8 cellular contexts compared by ENCODE assay signal in the genomic region with DNA sequence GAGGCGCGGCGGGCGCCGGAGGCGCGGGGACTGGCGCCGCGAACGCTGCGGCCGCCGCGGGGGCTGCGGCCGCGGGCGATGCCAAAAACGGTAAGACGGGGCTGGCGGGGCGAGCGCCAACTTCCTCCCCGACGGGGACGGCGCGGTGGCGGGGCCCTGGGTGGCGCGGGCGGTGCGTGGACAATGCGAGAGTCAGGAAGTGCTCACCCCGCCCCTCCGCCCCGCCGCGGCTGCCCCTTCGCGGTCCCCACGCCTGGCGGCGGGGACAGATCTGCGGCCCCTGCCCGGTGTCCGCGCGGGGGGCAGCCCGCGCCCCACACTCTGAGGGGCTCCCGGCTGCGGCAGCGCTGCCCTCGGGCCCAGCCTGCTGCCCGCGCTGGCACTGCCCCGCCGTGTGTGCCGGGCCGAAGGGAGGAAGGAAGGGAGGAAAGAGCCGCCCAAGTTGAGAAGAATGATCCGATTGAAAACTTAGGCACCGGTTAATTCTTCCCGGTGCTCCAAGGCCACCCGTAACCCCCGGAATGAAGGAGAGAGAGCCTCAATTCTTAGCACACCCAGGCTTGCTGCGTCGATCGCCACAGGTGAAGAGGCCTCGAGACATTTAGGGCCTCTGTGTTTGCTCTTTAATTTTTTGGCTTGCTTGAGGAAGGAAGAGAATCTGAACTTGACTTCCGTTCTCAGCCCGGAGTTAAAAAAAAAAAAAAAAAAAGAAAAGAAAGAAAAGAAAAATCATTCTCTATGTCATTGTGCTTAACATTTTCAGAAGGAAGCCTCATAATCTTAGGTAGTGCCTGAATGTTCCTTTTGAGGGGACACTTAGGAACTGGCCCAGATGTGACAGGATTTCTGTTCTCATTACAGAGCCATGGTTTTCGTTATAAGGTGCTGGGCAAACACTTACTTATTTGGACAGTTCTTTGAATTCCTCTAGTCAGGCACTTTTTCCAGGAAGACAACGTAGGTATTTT. TPM values are rescaled to one million over a fixed set of nuclear protein-coding genes. Genes with fewer than 3 reads are reported as not detected.
DNase-seq lines count a peak whose midpoint lies in the region; ATAC-seq, FAIRE-seq and TF ChIP-seq lines count a peak whose summit lies in the region.

No MANE protein-coding gene starts in this region.

- 7% methylated on average over 36 of the region's 76 CpGs for WGBS in HepG2 (ENCODE audit: low lambda C conversion rate)

- no peak for TF ChIP-seq EP300 in HepG2 (IDR thresholded peaks at IDR 0.05; ENCODE audit: low read depth in 2 of 2, low read length in 2 of 2)
- TF ChIP-seq EP300 in HepG2 (CRISPR knock-in tag; IDR thresholded peaks at IDR 0.05; ENCODE audit: borderline replicate concordance): no peak

- H2AFZ ChIP-seq in KMS-11 (ENCODE audit: low read depth) (peak overlapping the region; percentile 79), HepG2 (ENCODE audit: low read length) (peak overlapping the region; percentile 38)

- POLR2A ChIA-PET in HepG2 (lab: Yijun Ruan, JAX): no interaction called here

- peaks cover 28% of the 10 kb centered on the region for H3K36me3 Mint-ChIP-seq in dendritic cell treated with granulocyte-macrophage colony-stimulating factor and Interleukin-4, amounts not matched to agents 40 ng/mL and 50 ng/mL, for 4 days (ENCODE audit: low read depth)

- H3K9ac ChIP-seq in KMS-11 (peak overlapping the region; percentile 73), HepG2 (ENCODE audit: insufficient read depth, low read depth, low read length) (peak overlapping the region; percentile 32; the same call in 1 of the 2 replicates)

- H3K4me2 ChIP-seq in KMS-11 (peak overlapping the region; percentile 84), HepG2 (ENCODE audit: low read depth, low read length) (peak overlapping the region; percentile 94)

- H3K27ac ChIP-seq in KMS-11: peak overlapping the region; percentile 52
- H3K27ac ChIP-seq in HepG2 (ENCODE audit: extremely low read length, insufficient read depth, low read length): no peak overlapping the region

- H3K36me3 ChIP-seq in KMS-11 (ENCODE audit: insufficient read depth) (no peaks in the 10 kb centered on the region), HepG2 (replicated peaks in 1 of 2; ENCODE audit: control insufficient read depth in 1 of 2, insufficient read depth in 2 of 2, low read length in 2 of 2) (no peaks in the 10 kb centered on the region)

- TF ChIP-seq RAD21 in HepG2 (CRISPR knock-in tag; IDR thresholded peaks at IDR 0.05): no peak

- no peak for TF ChIP-seq POLR2A in HepG2 (IDR thresholded peaks at IDR 0.05; ENCODE audit: insufficient read depth in 1 of 2, low read depth in 2 of 2, low read length in 2 of 2)

- peak overlapping the region; percentile 87 for H3K4me3 Mint-ChIP-seq in dendritic cell treated with granulocyte-macrophage colony-stimulating factor and Interleukin-4, amounts not matched to agents 40 ng/mL and 50 ng/mL, for 4 days

- H3K27me3 ChIP-seq in KMS-11 (ENCODE audit: insufficient read depth, low read depth) (no peaks in the 10 kb centered on the region), HepG2 (ENCODE audit: control insufficient read depth in 1 of 2, insufficient read depth in 2 of 2, low read length in 2 of 2) (peaks cover 5 to 47% of the 10 kb centered on the region in 2 experiments; a peak in 3 of 5 replicates)

- in situ Hi-C loops in HepG2 (cut with HindIII; ENCODE audit: extremely low pct_ligation_motif_present, low pct_unique_long_range_greater_than_20kb): loop anchor here (10.0 kb wide), 1 partner anchor 229 kb away; no protein-coding TSS in a partner anchor

- TSS peak; percentile 70 for BruUV-seq in HepG2 (replicated peaks; lab: Mats Ljungman, UMichigan)

- H3K79me2 ChIP-seq in KMS-11 (ENCODE audit: insufficient read depth, low read depth): peaks cover 35% of the 10 kb centered on the region
- no peaks in the 10 kb centered on the region for H3K79me2 ChIP-seq in HepG2 (ENCODE audit: insufficient read depth, low read length)

- H3K4me1 Mint-ChIP-seq in dendritic cell treated with granulocyte-macrophage colony-stimulating factor and Interleukin-4, amounts not matched to agents 40 ng/mL and 50 ng/mL, for 4 days (ENCODE audit: low read depth): peaks cover 72% of the 10 kb centered on the region

- no peaks in the 10 kb centered on the region for H3K9me3 Mint-ChIP-seq in dendritic cell treated with granulocyte-macrophage colony-stimulating factor and Interleukin-4, amounts not matched to agents 40 ng/mL and 50 ng/mL, for 4 days

- H3K4me1 ChIP-seq in KMS-11 (ENCODE audit: low read depth, poor library complexity, severe bottlenecking) (peaks cover 17% of the 10 kb centered on the region), HepG2 (ENCODE audit: insufficient read depth, low read length) (0 out of 2 replicates have a peak, but pooled peaks cover 15% of the 10 kb centered on the region)

- TF ChIP-seq CTCF in KMS-11 (conservative IDR thresholded peaks at IDR 0.05; ENCODE audit: low read depth, low read length) (no peak), HepG2 (CRISPR knock-in tag; IDR thresholded peaks at IDR 0.05) (no peak)

- H3K4me3 ChIP-seq in KMS-11 (IDR thresholded peaks at IDR 0.05; ENCODE audit: insufficient read depth, low read depth, low read length): no peak overlapping the region
- peak overlapping the region; percentile 48 to 77 (median 69) for H3K4me3 ChIP-seq in HepG2 (replicated peaks in 1 of 3; ENCODE audit: insufficient read depth in 1 of 3, low read depth in 2 of 3, low read length in 3 of 3)

- H4K20me1 ChIP-seq in KMS-11 (ENCODE audit: insufficient read depth): no peaks in the 10 kb centered on the region
- H4K20me1 ChIP-seq in HepG2 (ENCODE audit: insufficient read depth, low read length): no peaks in the 10 kb centered on the region

- ATAC-seq in GM21576 (IDR thresholded peaks at IDR 0.05; ENCODE audit: unreplicated experiment) (peak; percentile 36), HepG2 (peak; percentile 54)
- ATAC-seq in activated CD4-positive, CD25-positive, alpha-beta regulatory T cell treated with anti-CD3 and anti-CD28 coated beads, Interleukin-2, amount 50 U/mL, for 24 hours: peak; percentile 25 to 50

- peak; percentile 49 for DNase-seq in Daoy (ENCODE audit: low read depth)
- DNase-seq in HepG2 (ENCODE audit: low spot score): no peak
- DNase-seq in stimulated activated CD8-positive, alpha-beta memory T cell treated with anti-CD3 and anti-CD28 coated beads, Interleukin-12 subunit alpha, Interleukin-12 subunit beta, amount 100 ng/mL, for 1 hour (ENCODE audit: low read depth): peak; percentile 28
- no peak for DNase-seq in inferior parietal cortex (ENCODE audit: extremely low spot score)

- CTCF ChIA-PET in HepG2 (lab: Yijun Ruan, JAX; ENCODE audit: low intra/inter-chr PET ratio, low total read pairs): no interaction called here

- FAIRE-seq in HepG2 (lab: Jason Lieb, UNC): peak; percentile 15

- intact Hi-C loops in dendritic cell treated with granulocyte-macrophage colony-stimulating factor and Interleukin-4, amounts not matched to agents 40 ng/mL and 50 ng/mL, for 4 days (cut with micrococcal nuclease): loop anchor here (5.0 to 10.0 kb wide), 3 partner anchors 36 to 321 kb away; partner anchors contain the start of gene REPS1
- intact Hi-C loops in HepG2 (cut with micrococcal nuclease; ENCODE audit: unreplicated experiment): no loop called here

- no peaks in the 10 kb centered on the region for H3K27me3 Mint-ChIP-seq in dendritic cell treated with granulocyte-macrophage colony-stimulating factor and Interleukin-4, amounts not matched to agents 40 ng/mL and 50 ng/mL, for 4 days

- H3K27ac Mint-ChIP-seq in dendritic cell treated with granulocyte-macrophage colony-stimulating factor and Interleukin-4, amounts not matched to agents 40 ng/mL and 50 ng/mL, for 4 days: peak overlapping the region; percentile 95

- no peaks in the 10 kb centered on the region for H3K9me3 ChIP-seq in HepG2 (ENCODE audit: low read length)

TF ChIP-seq in HepG2, 621 proteins besides CTCF, POLR2A, EP300 and RAD21 (continues in another document):
- no peak for TF ChIP-seq DMAP1 (CRISPR knock-in tag; IDR thresholded peaks at IDR 0.05)
- no peak for TF ChIP-seq LCORL (IDR thresholded peaks at IDR 0.05)
- TF ChIP-seq LCORL (CRISPR knock-in tag; IDR thresholded peaks at IDR 0.05): no peak
- 0 out of 2 replicates have a peak, but pooled peaks have one; percentile 56 for TF ChIP-seq ZNF329 (CRISPR knock-in tag; IDR thresholded peaks at IDR 0.05; ENCODE audit: low read depth)

RNA-seq across cellular contexts. Expression of gene HECA, which starts 1.0 kb away (rescaled TPM):
- total RNA-seq in Daoy (2014; rRNA removed; shearing (Covaris generic)): 11.8 and 15.7 TPM in 2 replicates
- 0.15 and 0.18 TPM in 2 replicates for total RNA-seq in HepG2 (2016; rRNA removed; fragmentation: Illumina TruSeq; extraction: Trizol)
- 0.10 TPM in 1 of 2 replicates, not detected in the other for total RNA-seq in HepG2 (2016; cell fraction: cytosol; rRNA removed; fragmentation: Illumina TruSeq; extraction: Trizol; ENCODE audit: low read depth)
- 0.13 and 0.17 TPM in 2 replicates for total RNA-seq in HepG2 (2016; cell fraction: insoluble cytoplasmic fraction; rRNA removed; fragmentation: Illumina TruSeq; extraction: Trizol)
- total RNA-seq in HepG2 (2016; cell fraction: membrane; rRNA removed; fragmentation: Illumina TruSeq; extraction: Trizol): 0.09 and 0.10 TPM in 2 replicates
- total RNA-seq in HepG2 (2016; cell fraction: nucleus; rRNA removed; fragmentation: Illumina TruSeq; extraction: Trizol): 0.13 and 0.16 TPM in 2 replicates
- 0.49 and 0.68 TPM in 2 replicates for polyA plus RNA-seq in HepG2 (2011; rRNA removed)
- polyA plus RNA-seq in HepG2 (2011; cell fraction: cytosol; rRNA removed): 0.25 and 0.47 TPM in 2 replicates
- 0.35 and 0.52 TPM in 2 replicates for polyA plus RNA-seq in HepG2 (2011; cell fraction: nucleus; rRNA removed)
- 0.87 and 1.8 TPM in 2 replicates for polyA plus RNA-seq in HepG2 (2012)
- not detected in 2 replicates for polyA plus RNA-seq in HepG2 (2016; cell fraction: cytosol; fragmentation: Illumina TruSeq; extraction: Trizol; ENCODE audit: low read depth)
- 0.13 and 0.22 TPM in 2 replicates for polyA plus RNA-seq in HepG2 (2016; cell fraction: insoluble cytoplasmic fraction; fragmentation: Illumina TruSeq; extraction: Trizol; ENCODE audit: low read depth)
- polyA plus RNA-seq in HepG2 (2016; cell fraction: membrane; fragmentation: Illumina TruSeq; extraction: Trizol; ENCODE audit: low read depth): 0.03 and 0.08 TPM in 2 replicates
- polyA plus RNA-seq in HepG2 (2016; cell fraction: nucleus; fragmentation: Illumina TruSeq; extraction: Trizol; ENCODE audit: insufficient read depth, low read depth): 0.12 and 0.15 TPM in 2 replicates
- 1.0 and 7.6 TPM in 2 replicates for polyA minus RNA-seq in HepG2 (2011; rRNA and poly(A)+ RNA removed; ENCODE audit: low replicate concordance)
- polyA minus RNA-seq in HepG2 (2011; cell fraction: cytosol; rRNA and poly(A)+ RNA removed): 0.70 and 1.2 TPM in 2 replicates
- polyA minus RNA-seq in HepG2 (2011; cell fraction: nucleus; rRNA and poly(A)+ RNA removed): 0.77 and 1.4 TPM in 2 replicates

Comparison
In these comparisons a context has a peak if more than half of its experiments do, and no peak if none do; other contexts are left out.
1. DNase-seq: peak in Daoy (single experiment) and stimulated activated CD8-positive, alpha-beta memory T cell treated with anti-CD3 and anti-CD28 coated beads, Interleukin-12 subunit alpha, Interleukin-12 subunit beta, amount 100 ng/mL, for 1 hour (single experiment); none in HepG2 (single experiment) and inferior parietal cortex (single experiment).
2. RNA of gene HECA, which starts 1.0 kb away (total RNA-seq): 11.8 to 15.7 TPM in Daoy; 0.09 to 0.18 TPM in HepG2; every median in the first group is over 10 times any median in the second.
3. Peak in every context shown above with its lines, with median percentiles within 50 percentile points of each other: ATAC-seq.